Comparison of ENCODE assay signal across 8 cellular contexts in genomic region chr6:21438237-21438985, GRCh38.
DNase-seq lines count a peak whose midpoint lies in the region; ATAC-seq lines count a peak whose summit lies in the region.

No MANE protein-coding gene starts in this region.

- ATAC-seq in HG03095 (IDR thresholded peaks at IDR 0.05; ENCODE audit: unreplicated experiment) = peak; percentile 98

- DNase-seq in activated naive CD4-positive, alpha-beta T cell treated with Interleukin-2 at 50 U/mL for 16 hours = peak; percentile 4
- DNase-seq in activated naive CD4-positive, alpha-beta T cell treated with anti-CD3 and anti-CD28 coated beads, Interleukin-2, amount 50 U/mL, for 16 hours = no peak
- DNase-seq in SIG-M5 treated with dmso at 0.1 percent for 504 hours (lab: John Stamatoyannopoulos, UW; ENCODE audit: unreplicated experiment) (peak; percentile 92), iPS-NIHi11 (ENCODE audit: low spot score) (no peak), NCI-H446 (lab: John Stamatoyannopoulos, UW) (no peak), NCI-H1417 treated with DMSO at 0.1 percent for 48 hours (lab: John Stamatoyannopoulos, UW) (no peak)
- DNase-seq in stimulated activated CD4-positive, alpha-beta T cell treated with anti-CD3 and anti-CD28 coated beads, Interleukin-2, amount 100 ng/mL, for 48 hours = peak; percentile 20 to 32

Comparison
In these comparisons a context has a peak if more than half of its experiments do, and no peak if none do; other contexts are left out.
1. DNase-seq: peak in activated naive CD4-positive, alpha-beta T cell treated with Interleukin-2 at 50 U/mL for 16 hours (single experiment), SIG-M5 treated with dmso at 0.1 percent for 504 hours (single experiment) and stimulated activated CD4-positive, alpha-beta T cell treated with anti-CD3 and anti-CD28 coated beads, Interleukin-2, amount 100 ng/mL, for 48 hours (2 of 2); none in activated naive CD4-positive, alpha-beta T cell treated with anti-CD3 and anti-CD28 coated beads, Interleukin-2, amount 50 U/mL, for 16 hours (single experiment), iPS-NIHi11 (single experiment), NCI-H446 (0 of 2) and NCI-H1417 treated with DMSO at 0.1 percent for 48 hours (single experiment).